In the genomic region with DNA sequence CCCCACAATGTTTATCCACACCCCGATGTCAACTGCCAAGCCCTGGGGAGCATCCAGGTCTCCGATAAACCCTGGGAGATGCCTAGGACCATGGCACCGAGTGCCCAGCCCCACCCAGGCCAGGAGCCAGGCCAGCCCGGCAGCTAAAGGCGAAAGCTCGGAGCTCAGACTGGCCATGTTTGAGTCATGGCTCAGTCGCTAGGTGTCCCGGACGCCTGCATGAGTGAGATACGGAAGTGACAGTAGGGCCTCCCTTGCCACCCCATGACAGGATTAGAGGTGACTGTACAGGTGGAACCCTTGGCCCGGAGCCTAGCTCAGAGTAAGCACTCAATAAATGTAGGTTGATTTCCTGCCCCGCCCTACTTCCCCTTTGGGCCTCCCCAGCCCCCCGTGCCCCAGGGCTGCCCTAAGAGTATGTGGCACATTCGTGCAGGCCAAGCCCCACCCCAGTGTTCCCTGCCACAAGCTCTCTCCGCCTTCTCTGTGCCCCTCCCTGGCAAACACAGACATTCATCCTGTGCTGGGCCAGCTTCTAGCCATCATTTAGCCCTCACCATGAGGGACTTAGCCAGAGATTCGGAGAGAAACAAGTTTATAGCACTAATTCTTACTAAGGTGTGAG, we compare ENCODE assay signal across 8 cellular contexts. TPM values are rescaled to one million over a fixed set of nuclear protein-coding genes. Genes with fewer than 3 reads are reported as not detected.
A peak's percentile ranks its signal among the peaks of the same experiment; 100 is the strongest.
DNase-seq lines count a peak whose midpoint lies in the region; ATAC-seq and TF ChIP-seq lines count a peak whose summit lies in the region.

No MANE protein-coding gene starts in this region.

- no peak overlapping the region for H3K27ac Mint-ChIP-seq in endothelial cell (ENCODE audit: unreplicated experiment)

- intact Hi-C loops in left cardiac atrium (cut with DNase I) = no loop called here

- H3K4me3 Mint-ChIP-seq in endothelial cell (ENCODE audit: unreplicated experiment) = no peak overlapping the region

- ATAC-seq in GM18861 (IDR thresholded peaks at IDR 0.05; ENCODE audit: unreplicated experiment) (peak; percentile 56), left cardiac atrium (peak; percentile 51 to 66), HG02610 (IDR thresholded peaks at IDR 0.05; ENCODE audit: unreplicated experiment) (no peak), HG03139 (IDR thresholded peaks at IDR 0.05; ENCODE audit: unreplicated experiment) (no peak)

- no peaks in the 10 kb centered on the region for H3K9me3 Mint-ChIP-seq in endothelial cell (ENCODE audit: unreplicated experiment)

- H3K36me3 Mint-ChIP-seq in endothelial cell (ENCODE audit: low read depth, unreplicated experiment) = peaks cover 8% of the 10 kb centered on the region

- peaks cover 14% of the 10 kb centered on the region for H3K27me3 Mint-ChIP-seq in endothelial cell (ENCODE audit: unreplicated experiment)

- no peak for TF ChIP-seq CTCF in endothelial cell (IDR thresholded peaks at IDR 0.05; ENCODE audit: unreplicated experiment)

- peaks cover 45% of the 10 kb centered on the region for H3K4me1 Mint-ChIP-seq in endothelial cell (ENCODE audit: unreplicated experiment)

- DNase-seq in NOMO-1 treated with dmso at 0.1 percent for 144 hours (lab: John Stamatoyannopoulos, UW; ENCODE audit: unreplicated experiment) (peak; percentile 50), activated T-helper 1 cell treated with Interleukin-2 at 50 U/mL for 16 hours (ENCODE audit: low read depth) (peak; percentile 81), left cardiac atrium (peak; percentile 70), endothelial cell (ENCODE audit: low spot score) (no peak)
- DNase-seq in stimulated activated CD4-positive, alpha-beta T cell treated with anti-CD3 and anti-CD28 coated beads, TNF-alpha, amount 100 ng/mL, for 1 hour (ENCODE audit: low read depth in 3 of 3, low spot score in 1 of 3) = peak; percentile 52 to 84 (median 71)

RNA-seq across cellular contexts. Expression of a gene that starts 5.8 kb away (rescaled TPM):
- total RNA-seq in left cardiac atrium (100 to 1,000 TPM; 183 to 310 TPM), endothelial cell (ENCODE audit: unreplicated experiment) (644 TPM)

RNA-seq across cellular contexts. Expression of a gene that starts 41.2 kb away (rescaled TPM):
- total RNA-seq in left cardiac atrium = 10 to 100 TPM; 28.2 to 29.8 TPM
- total RNA-seq in endothelial cell (ENCODE audit: unreplicated experiment) = 60.6 TPM

Comparison
In these comparisons a context has a peak if more than half of its experiments do, and no peak if none do; other contexts are left out.
1. ATAC-seq: peak in GM18861 (single experiment) and left cardiac atrium (2 of 2); none in HG02610 (single experiment) and HG03139 (single experiment).